In genomic region chr3:173221010-173221409, GRCh38 we compare ENCODE assay signal across 11 cellular contexts.
DNase-seq lines count a peak whose midpoint lies in the region; ATAC-seq and TF ChIP-seq lines count a peak whose summit lies in the region.
"Had no signal": no experiment of that assay in that cellular context is flagged by ENCODE, and none has a peak within 500 bp of the region (broad histone marks: within the 10 kb centered on the region; RNA-seq: fewer than 3 reads in every experiment).

No MANE protein-coding gene starts in this region.

- no peak overlapping the region for H3K4me3 ChIP-seq in RWPE2 (ENCODE audit: severe bottlenecking)

- no peaks in the 10 kb centered on the region for H3K4me1 ChIP-seq in RWPE2 (ENCODE audit: insufficient read depth, poor library complexity, severe bottlenecking)

- no peak overlapping the region for H3K27ac ChIP-seq in RWPE2 (ENCODE audit: poor library complexity, severe bottlenecking)

- peaks cover 17% of the 10 kb centered on the region for H3K27me3 ChIP-seq in RWPE2 (ENCODE audit: insufficient read depth, poor library complexity, severe bottlenecking)

- DNase-seq in COLO829 (ENCODE audit: low spot score) (peak; percentile 6), H4 (ENCODE audit: low spot score) (peak; percentile 25), RWPE2 (ENCODE audit: low spot score) (no peak), foreskin melanocyte (peak; percentile 21), inferior parietal cortex (ENCODE audit: extremely low spot score) (no peak)
- DNase-seq in activated CD8-positive, alpha-beta memory T cell treated with anti-CD3 and anti-CD28 coated beads for 24 hours: no peak
- DNase-seq: anterior cingulate cortex, MV-4-11 had no signal

- H3K9me3 ChIP-seq in RWPE2 (ENCODE audit: severe bottlenecking): no peaks in the 10 kb centered on the region

- H3K36me3 ChIP-seq in RWPE2 (ENCODE audit: low read depth): no peaks in the 10 kb centered on the region

- peak; percentile 58 for TF ChIP-seq CTCF in RWPE2 (IDR thresholded peaks at IDR 0.05; ENCODE audit: poor library complexity, severe bottlenecking)

- ATAC-seq in RWPE2 (ENCODE audit: low read depth): no peak
- ATAC-seq in activated CD4-positive, CD25-positive, alpha-beta regulatory T cell treated with anti-CD3 and anti-CD28 coated beads, Interleukin-2, amount 50 U/mL, for 24 hours: no peak
- no peak for ATAC-seq in HG03469 (IDR thresholded peaks at IDR 0.05; ENCODE audit: unreplicated experiment)
- ATAC-seq: stimulated activated effector memory CD8-positive, alpha-beta T cell treated with anti-CD3 and anti-CD28 coated beads, Interleukin-12 subunit alpha, Interleukin-12 subunit beta, amount 100 ng/mL, for 72 hours had no signal

Comparison
In these comparisons a context has a peak if more than half of its experiments do, and no peak if none do; other contexts are left out.
1. DNase-seq: peak in COLO829 (single experiment), H4 (single experiment) and foreskin melanocyte (single experiment); none in RWPE2 (single experiment), inferior parietal cortex (single experiment) and activated CD8-positive, alpha-beta memory T cell treated with anti-CD3 and anti-CD28 coated beads for 24 hours (single experiment).